ENCODE assay signal across 1 cellular context in the genomic region with DNA sequence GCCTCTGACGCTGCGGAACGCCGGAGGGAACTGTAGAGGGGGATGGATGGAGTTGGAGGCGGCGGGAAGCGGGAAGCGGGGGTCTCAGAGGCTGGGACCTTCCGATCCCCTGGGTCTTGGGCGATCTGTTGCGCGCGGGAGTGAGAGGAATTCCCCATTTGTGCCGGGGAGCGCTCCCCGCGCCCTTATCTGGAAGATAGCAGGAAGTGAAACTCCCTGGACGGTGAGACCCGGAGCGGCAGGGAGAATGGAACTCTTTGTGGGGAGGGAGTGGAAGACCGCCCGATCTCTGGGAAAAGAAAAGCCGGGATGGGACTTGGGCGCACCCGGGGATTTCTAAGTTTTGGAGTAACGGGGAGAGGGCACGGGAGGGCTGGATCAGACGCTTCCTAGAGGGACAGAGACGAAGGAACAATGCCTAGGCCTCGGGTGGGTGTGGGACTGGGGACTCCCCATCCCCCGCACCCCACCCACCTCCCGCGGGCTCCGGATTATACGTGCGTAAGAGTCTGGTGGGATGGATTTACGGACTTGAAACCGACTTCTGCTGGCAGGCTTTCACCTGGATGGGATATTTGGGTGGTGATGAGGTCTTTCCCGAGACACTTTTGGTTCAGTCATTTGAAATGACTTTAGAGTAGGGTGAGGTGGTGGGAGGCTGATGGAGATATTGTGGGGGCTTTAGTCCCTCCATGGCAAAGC.
A peak's percentile ranks its signal among the peaks of the same experiment; 100 is the strongest.
TF ChIP-seq lines count a peak whose summit lies in the region.

No MANE protein-coding gene starts in this region.

TF ChIP-seq in K562, 482 proteins besides CTCF, POLR2A, EP300 and RAD21:
- TF ChIP-seq HNRNPUL1 (IDR thresholded peaks at IDR 0.05; ENCODE audit: low read length) (no peak), SPI1 (IDR thresholded peaks at IDR 0.05; ENCODE audit: borderline replicate concordance, low read depth, low read length) (peak; percentile 14; the same call in 1 of the 2 replicates), SAP30 (IDR thresholded peaks at IDR 0.05; ENCODE audit: borderline replicate concordance, insufficient read depth, low read depth, low read length, poor library complexity, severe bottlenecking) (peak; percentile 53), CHD1 (IDR thresholded peaks at IDR 0.05; ENCODE audit: low read length) (peak; percentile 82), FIP1L1 (IDR thresholded peaks at IDR 0.05; ENCODE audit: low read depth, low read length, poor library complexity, severe bottlenecking) (peak; percentile 15), E2F6 (IDR thresholded peaks at IDR 0.05; ENCODE audit: borderline replicate concordance in 1 of 2, extremely low read depth in 1 of 2, insufficient read depth in 1 of 2, insufficient read length in 1 of 2, low read depth in 1 of 2, low read length in 1 of 2, poor library complexity in 1 of 2, severe bottlenecking in 1 of 2) (peak in 1 of 2 experiments; percentile 13), ZBTB7A (IDR thresholded peaks at IDR 0.05; ENCODE audit: borderline replicate concordance, control insufficient read depth, low read depth, low read length) (peak; percentile 48; the same call in 1 of the 2 replicates), ARHGAP35 (IDR thresholded peaks at IDR 0.05; ENCODE audit: partially characterized antibody) (no peak), ZFX (CRISPR knock-in tag; IDR thresholded peaks at IDR 0.05) (peak; percentile 24), MGA (IDR thresholded peaks at IDR 0.05) (0 out of 2 replicates have a peak, but pooled peaks have one; percentile 38), ZNF76 (CRISPR knock-in tag; IDR thresholded peaks at IDR 0.05; ENCODE audit: borderline replicate concordance) (0 out of 2 replicates have a peak, but pooled peaks have one; percentile 7), ZNF830 (CRISPR knock-in tag; IDR thresholded peaks at IDR 0.05) (peak; percentile 5; the same call in 1 of the 2 replicates), ZNF512 (tag; IDR thresholded peaks at IDR 0.05) (no peak), ZEB2 (IDR thresholded peaks at IDR 0.05) (peak; percentile 58; the same call in 1 of the 2 replicates), PURB (CRISPR knock-in tag; IDR thresholded peaks at IDR 0.05; ENCODE audit: low read depth) (no peak), ID3 (CRISPR knock-in tag; IDR thresholded peaks at IDR 0.05) (no peak), ID3 (tag; IDR thresholded peaks at IDR 0.05) (0 out of 2 replicates have a peak, but pooled peaks have one; percentile 6), RBBP5 (IDR thresholded peaks at IDR 0.05; ENCODE audit: borderline replicate concordance, insufficient read depth, low read length, poor library complexity, severe bottlenecking) (peak; percentile 31), PHF20 (IDR thresholded peaks at IDR 0.05; ENCODE audit: partially characterized antibody) (peak; percentile 6), EGR1 (conservative IDR thresholded peaks at IDR 0.05) (peak; percentile 67), SMARCA4 (IDR thresholded peaks at IDR 0.05) (peak; percentile 15; the same call in 1 of the 2 replicates), SIN3A (IDR thresholded peaks at IDR 0.05; ENCODE audit: borderline replicate concordance in 2 of 2, control insufficient read depth in 1 of 2, low read depth in 2 of 2, low read length in 2 of 2) (peak in 1 of 2 experiments; percentile 31; a peak in 2 of 4 replicates), ATF1 (CRISPR knock-in tag; IDR thresholded peaks at IDR 0.05) (no peak), ATF1 (tag; IDR thresholded peaks at IDR 0.05) (no peak), KHSRP (IDR thresholded peaks at IDR 0.05) (no peak), CEBPG (CRISPR knock-in tag; IDR thresholded peaks at IDR 0.05) (no peak), CEBPG (tag; conservative IDR thresholded peaks at IDR 0.05 in 1 of 2, IDR thresholded peaks at IDR 0.05 in 1 of 2) (no peak), ZNF121 (CRISPR knock-in tag; conservative IDR thresholded peaks at IDR 0.05) (no peak), HES1 (IDR thresholded peaks at IDR 0.05; ENCODE audit: low read depth) (no peak), BACH1 (tag; IDR thresholded peaks at IDR 0.05) (no peak), SAFB (IDR thresholded peaks at IDR 0.05; ENCODE audit: borderline replicate concordance, low read depth, low read length) (0 out of 2 replicates have a peak, but pooled peaks have one; percentile 40), FOXA1 (IDR thresholded peaks at IDR 0.05; ENCODE audit: borderline replicate concordance) (no peak), ZFPM2 (CRISPR knock-in tag; IDR thresholded peaks at IDR 0.05) (no peak), ZNF174 (CRISPR knock-in tag; IDR thresholded peaks at IDR 0.05) (no peak), ZNF316 (IDR thresholded peaks at IDR 0.05) (no peak)
- TF ChIP-seq, protein P1, sequence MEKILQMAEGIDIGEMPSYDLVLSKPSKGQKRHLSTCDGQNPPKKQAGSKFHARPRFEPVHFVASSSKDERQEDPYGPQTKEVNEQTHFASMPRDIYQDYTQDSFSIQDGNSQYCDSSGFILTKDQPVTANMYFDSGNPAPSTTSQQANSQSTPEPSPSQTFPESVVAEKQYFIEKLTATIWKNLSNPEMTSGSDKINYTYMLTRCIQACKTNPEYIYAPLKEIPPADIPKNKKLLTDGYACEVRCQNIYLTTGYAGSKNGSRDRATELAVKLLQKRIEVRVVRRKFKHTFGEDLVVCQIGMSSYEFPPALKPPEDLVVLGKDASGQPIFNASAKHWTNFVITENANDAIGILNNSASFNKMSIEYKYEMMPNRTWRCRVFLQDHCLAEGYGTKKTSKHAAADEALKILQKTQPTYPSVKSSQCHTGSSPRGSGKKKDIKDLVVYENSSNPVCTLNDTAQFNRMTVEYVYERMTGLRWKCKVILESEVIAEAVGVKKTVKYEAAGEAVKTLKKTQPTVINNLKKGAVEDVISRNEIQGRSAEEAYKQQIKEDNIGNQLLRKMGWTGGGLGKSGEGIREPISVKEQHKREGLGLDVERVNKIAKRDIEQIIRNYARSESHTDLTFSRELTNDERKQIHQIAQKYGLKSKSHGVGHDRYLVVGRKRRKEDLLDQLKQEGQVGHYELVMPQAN (IDR thresholded peaks at IDR 0.05; ENCODE audit: borderline replicate concordance): 0 out of 2 replicates have a peak, but pooled peaks have one; percentile 21
TF ChIP-seq in K562: peak in this region for 19.
